In the genomic region with DNA sequence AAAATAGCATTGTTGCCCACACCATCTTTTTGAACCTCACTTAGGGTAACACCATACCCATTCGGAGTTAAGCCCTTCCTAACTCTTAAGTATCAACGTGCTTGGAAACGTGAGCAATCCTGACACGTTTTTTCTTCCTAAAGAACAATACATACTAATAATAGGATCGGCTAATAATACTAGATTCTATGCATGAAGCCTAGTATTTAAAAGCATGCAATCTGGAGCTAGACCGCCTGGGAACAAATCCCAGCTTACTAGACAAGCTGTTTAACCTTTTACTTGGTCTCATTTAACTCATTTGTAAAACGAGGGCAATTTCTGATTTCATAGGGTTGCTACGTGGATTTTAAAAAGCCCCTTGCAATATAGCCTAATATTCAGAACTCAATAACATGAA, we compare ENCODE assay signal across 8 cellular contexts.
A peak's percentile ranks its signal among the peaks of the same experiment; 100 is the strongest.
DNase-seq lines count a peak whose midpoint lies in the region; ATAC-seq and TF ChIP-seq lines count a peak whose summit lies in the region.

No MANE protein-coding gene starts in this region.

- peak overlapping the region; percentile 89 for H3K27ac ChIP-seq in neutrophil

- ATAC-seq in GM18858 (IDR thresholded peaks at IDR 0.05; ENCODE audit: unreplicated experiment), result no peak

- no peak for DNase-seq in T-helper 2 cell treated with Interferon-gamma antibody and Interleukin-4, amounts not matched to agents 5 μg/mL and 100 μg/mL, for 36 hours (ENCODE audit: low spot score)
- DNase-seq in T-helper 2 cell, result no peak
- DNase-seq in RKO (ENCODE audit: low spot score), result peak; percentile 46
- peak; percentile 26 for DNase-seq in epithelial cell of esophagus (ENCODE audit: low read depth)
- no peak for DNase-seq in T-helper 9 cell
- no peak for DNase-seq in NCI-H226

- H3K36me3 Mint-ChIP-seq in T-helper 2 cell treated with Interferon-gamma antibody and Interleukin-4, amounts not matched to agents 5 μg/mL and 100 μg/mL, for 36 hours (ENCODE audit: low read depth), result peaks cover 24% of the 10 kb centered on the region

- H3K4me1 ChIP-seq in neutrophil (ENCODE audit: control insufficient read depth in 1 of 2, insufficient read depth in 1 of 2, low read depth in 1 of 2, low read length in 1 of 2), result peaks cover 24 to 27% of the 10 kb centered on the region in 2 experiments

- H3K4me3 Mint-ChIP-seq in T-helper 2 cell treated with Interferon-gamma antibody and Interleukin-4, amounts not matched to agents 5 μg/mL and 100 μg/mL, for 36 hours, result peak overlapping the region; percentile 98

- no peaks in the 10 kb centered on the region for H3K9me3 ChIP-seq in neutrophil

- TF ChIP-seq CTCF in epithelial cell of esophagus (IDR thresholded peaks at IDR 0.05; ENCODE audit: insufficient read depth, low read depth, low read length, missing control alignments) (no peak), neutrophil (IDR thresholded peaks at IDR 0.05) (no peak)

- H3K4me3 ChIP-seq in epithelial cell of esophagus (ENCODE audit: low read length), result peak overlapping the region; percentile 81
- peak overlapping the region; percentile 74 to 83 for H3K4me3 ChIP-seq in neutrophil (ENCODE audit: low read depth in 1 of 2, low read length in 1 of 2)

- H3K4me1 Mint-ChIP-seq in T-helper 2 cell treated with Interferon-gamma antibody and Interleukin-4, amounts not matched to agents 5 μg/mL and 100 μg/mL, for 36 hours (ENCODE audit: low read depth), result peaks cover 39% of the 10 kb centered on the region

- no peaks in the 10 kb centered on the region for H3K9me3 Mint-ChIP-seq in T-helper 2 cell treated with Interferon-gamma antibody and Interleukin-4, amounts not matched to agents 5 μg/mL and 100 μg/mL, for 36 hours

- H3K36me3 ChIP-seq in neutrophil, result no peaks in the 10 kb centered on the region

- H3K27me3 ChIP-seq in neutrophil, result no peaks in the 10 kb centered on the region

- H3K27ac Mint-ChIP-seq in T-helper 2 cell treated with Interferon-gamma antibody and Interleukin-4, amounts not matched to agents 5 μg/mL and 100 μg/mL, for 36 hours, result peak overlapping the region; percentile 99

- peaks cover 9% of the 10 kb centered on the region for H3K27me3 Mint-ChIP-seq in T-helper 2 cell treated with Interferon-gamma antibody and Interleukin-4, amounts not matched to agents 5 μg/mL and 100 μg/mL, for 36 hours (ENCODE audit: low read depth)

Comparison
In these comparisons a context has a peak if more than half of its experiments do, and no peak if none do; other contexts are left out.
1. DNase-seq: peak in RKO (single experiment) and epithelial cell of esophagus (single experiment); none in T-helper 2 cell treated with Interferon-gamma antibody and Interleukin-4, amounts not matched to agents 5 μg/mL and 100 μg/mL, for 36 hours (single experiment), T-helper 2 cell (0 of 5), T-helper 9 cell (single experiment) and NCI-H226 (single experiment).